20 cellular contexts compared by ENCODE assay signal in genomic region chr3:25555695-25556094, GRCh38.
"Had no signal": no experiment of that assay in that cellular context is flagged by ENCODE, and none has a peak within 500 bp of the region (broad histone marks: within the 10 kb centered on the region; RNA-seq: fewer than 3 reads in every experiment).

No MANE protein-coding gene starts in this region.

- H3K4me3 ChIP-seq: body of pancreas, gastrocnemius medialis, psoas muscle, sigmoid colon, SJSA1 had no signal

- H3K4me3 Mint-ChIP-seq: activated CD4-positive, alpha-beta T cell treated with anti-CD3 and anti-CD28 coated beads, Interleukin-2, amount 10 ng/mL, durations not matched to agents 7 days and 5 days; activated naive CD8-positive, alpha-beta T cell; natural killer cell treated with Interleukin-12 subunit alpha and Interleukin-12 subunit beta and Interleukin-15 and Interleukin-18, amount 100 ng/mL, for 72 hours; T-helper 2 cell treated with Interferon-gamma antibody and Interleukin-4, amounts not matched to agents 5 μg/mL and 100 μg/mL, for 36 hours had no signal

- H3K36me3 Mint-ChIP-seq: activated naive CD8-positive, alpha-beta T cell; natural killer cell treated with Interleukin-12 subunit alpha and Interleukin-12 subunit beta and Interleukin-15 and Interleukin-18, amount 100 ng/mL, for 72 hours had no signal

- H3K4me1 ChIP-seq: body of pancreas had no signal

- H3K36me3 ChIP-seq: gastrocnemius medialis, sigmoid colon, SJSA1 had no signal

- H3K27ac Mint-ChIP-seq: activated CD4-positive, alpha-beta T cell treated with anti-CD3 and anti-CD28 coated beads, Interleukin-2, amount 10 ng/mL, durations not matched to agents 7 days and 5 days; activated naive CD8-positive, alpha-beta T cell; natural killer cell treated with Interleukin-12 subunit alpha and Interleukin-12 subunit beta and Interleukin-15 and Interleukin-18, amount 100 ng/mL, for 72 hours; T-helper 2 cell treated with Interferon-gamma antibody and Interleukin-4, amounts not matched to agents 5 μg/mL and 100 μg/mL, for 36 hours had no signal

- H3K27ac ChIP-seq: body of pancreas, psoas muscle, SJSA1 had no signal

- H3K9me3 Mint-ChIP-seq: activated CD4-positive, alpha-beta T cell treated with anti-CD3 and anti-CD28 coated beads, Interleukin-2, amount 10 ng/mL, durations not matched to agents 7 days and 5 days; natural killer cell treated with Interleukin-12 subunit alpha and Interleukin-12 subunit beta and Interleukin-15 and Interleukin-18, amount 100 ng/mL, for 72 hours; T-helper 2 cell treated with Interferon-gamma antibody and Interleukin-4, amounts not matched to agents 5 μg/mL and 100 μg/mL, for 36 hours had no signal

- H3K4me1 Mint-ChIP-seq: activated CD4-positive, alpha-beta T cell treated with anti-CD3 and anti-CD28 coated beads, Interleukin-2, amount 10 ng/mL, durations not matched to agents 7 days and 5 days had no signal

- H3K9me3 ChIP-seq: body of pancreas, gastrocnemius medialis, psoas muscle, sigmoid colon, SJSA1 had no signal

- DNase-seq: activated CD4-positive, alpha-beta T cell treated with anti-CD3 and anti-CD28 coated beads, Interleukin-2, amount 10 ng/mL, durations not matched to agents 7 days and 5 days; activated CD4-positive, CD25-positive, alpha-beta regulatory T cell; activated CD8-positive, alpha-beta memory T cell treated with anti-CD3 and anti-CD28 coated beads, Interleukin-2, amount 50 U/mL, for 48 hours; activated gamma-delta T cell treated with Interleukin-2 at 50 U/mL for 16 hours; amniotic stem cell; body of pancreas; effector CD8-positive, alpha-beta T cell; gastrocnemius medialis; islet precursor cell; mesendoderm; occipital lobe; psoas muscle; sigmoid colon; stimulated activated CD4-positive, alpha-beta T cell treated with anti-CD3 and anti-CD28 coated beads, Interleukin-12 subunit alpha, Interleukin-12 subunit beta, amount 100 ng/mL, for 4 hours; stimulated activated CD4-positive, alpha-beta T cell treated with anti-CD3 and anti-CD28 coated beads, Interleukin-2, amount 100 ng/mL, for 24 hours; trophoblast cell had no signal

- H3K27me3 Mint-ChIP-seq: activated CD4-positive, alpha-beta T cell treated with anti-CD3 and anti-CD28 coated beads, Interleukin-2, amount 10 ng/mL, durations not matched to agents 7 days and 5 days; activated naive CD8-positive, alpha-beta T cell had no signal

- H3K27me3 ChIP-seq: body of pancreas, gastrocnemius medialis, sigmoid colon, SJSA1 had no signal
